1 cellular context compared by ENCODE assay signal in the genomic region with DNA sequence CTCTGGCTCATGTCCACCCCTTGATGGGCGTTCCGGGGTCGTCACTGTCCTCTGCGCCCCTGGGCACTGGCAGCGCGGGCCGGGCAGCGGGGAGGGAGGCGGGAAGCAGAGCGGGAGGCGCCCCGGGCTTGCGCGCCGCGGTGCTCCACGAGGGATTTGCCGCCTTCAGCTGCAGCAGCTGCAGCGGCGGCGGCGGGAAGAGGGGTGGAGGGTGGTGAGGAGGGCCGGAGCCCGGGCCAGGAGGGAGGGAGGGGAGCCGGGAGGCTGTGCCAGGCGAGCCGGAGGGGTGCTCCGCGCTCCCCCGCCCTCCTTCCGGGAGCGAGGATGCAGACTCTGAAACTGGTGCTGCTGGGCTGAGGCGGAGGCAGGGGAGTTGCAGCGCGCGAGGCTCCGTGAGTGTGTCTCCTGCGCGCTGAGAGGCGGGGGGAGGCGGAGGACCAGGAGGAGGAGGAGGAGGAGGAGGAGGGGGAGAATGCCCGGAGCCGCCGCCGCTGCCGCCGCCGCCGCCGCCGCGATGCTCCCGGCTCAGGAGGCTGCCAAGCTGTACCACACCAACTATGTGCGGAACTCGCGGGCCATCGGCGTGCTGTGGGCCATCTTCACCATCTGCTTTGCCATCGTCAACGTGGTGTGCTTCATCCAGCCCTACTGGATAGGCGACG.
TF ChIP-seq lines count a peak whose summit lies in the region.

Gene LHFPL3, plus strand, starts transcription at position 296 of the 662 bp plus-strand sequence.

TF ChIP-seq in IMR-90, 13 proteins besides CTCF, POLR2A, EP300 and RAD21:
- TF ChIP-seq MAZ (IDR thresholded peaks at IDR 0.05; ENCODE audit: borderline replicate concordance, low read depth, low read length) (no peak), MAFK (IDR thresholded peaks at IDR 0.05; ENCODE audit: low read depth, low read length) (no peak), MXI1 (IDR thresholded peaks at IDR 0.05; ENCODE audit: borderline replicate concordance, low read depth, low read length) (no peak)
TF ChIP-seq in IMR-90: peak in this region for 0.
